ENCODE assay signal across 8 cellular contexts in the genomic region with DNA sequence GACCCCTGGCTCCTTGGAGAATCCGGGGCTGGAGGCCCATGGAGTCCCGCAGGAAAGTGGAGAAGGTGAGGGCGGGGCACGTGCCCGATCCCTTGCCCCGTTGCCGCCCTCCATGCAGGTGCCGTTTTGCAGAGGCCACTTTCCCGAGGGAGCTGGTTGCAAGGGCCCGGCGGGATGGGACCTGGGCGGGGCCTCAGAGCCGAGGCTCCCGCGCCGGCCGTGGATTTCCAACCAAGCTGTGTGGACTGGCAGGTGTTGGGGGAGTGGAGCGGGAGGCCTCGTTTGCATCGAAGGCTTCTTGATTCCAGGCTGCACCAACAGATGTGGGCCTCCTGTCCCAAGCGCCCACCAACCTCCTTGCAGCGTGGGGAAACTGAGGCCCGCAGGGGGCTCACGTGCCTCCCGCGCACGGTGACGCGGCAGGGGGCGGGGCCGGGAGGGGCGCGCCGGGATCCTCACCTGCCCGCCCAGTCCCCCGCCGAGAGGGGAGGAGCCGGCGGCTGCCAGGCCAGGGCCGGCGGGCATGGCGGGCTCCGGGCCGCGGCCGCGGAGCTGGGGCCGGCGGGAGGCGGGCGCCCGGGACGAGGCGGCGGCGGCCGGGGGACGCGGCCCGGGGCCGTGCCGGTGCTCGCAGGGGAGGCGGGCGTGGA. TPM values are rescaled to one million over a fixed set of nuclear protein-coding genes. Genes with fewer than 3 reads are reported as not detected.
DNase-seq lines count a peak whose midpoint lies in the region; ATAC-seq and TF ChIP-seq lines count a peak whose summit lies in the region.

No MANE protein-coding gene starts in this region.

- H3K9me3 ChIP-seq in MG63: no peaks in the 10 kb centered on the region
- H3K9me3 ChIP-seq in suprapubic skin: no peaks in the 10 kb centered on the region

- H3K27ac ChIP-seq in brain microvascular endothelial cell: no peak overlapping the region
- H3K27ac ChIP-seq in suprapubic skin: no peak overlapping the region

- DNase-seq in GM06990 (ENCODE audit: extremely low read depth, insufficient read length) (no peak), MG63 (peak; percentile 34), brain microvascular endothelial cell (no peak), kidney epithelial cell (ENCODE audit: low read depth) (no peak), suprapubic skin (ENCODE audit: low spot score in 2 of 2) (no peak), cerebellar nuclear complex (lab: John Stamatoyannopoulos, UW) (no peak)

- no peak for ATAC-seq in GM21367 (IDR thresholded peaks at IDR 0.05; ENCODE audit: unreplicated experiment)
- no peak for ATAC-seq in GM18519 (IDR thresholded peaks at IDR 0.05; ENCODE audit: low FRiP score, unreplicated experiment)

- WGBS in suprapubic skin: 28% methylated on average over 14 of the region's 65 CpGs

- H3K36me3 ChIP-seq in GM06990 (ENCODE audit: control insufficient read depth, insufficient read depth, low read length) (peaks cover 18% of the 10 kb centered on the region), MG63 (peaks cover 5% of the 10 kb centered on the region; the same call in 1 of the 2 replicates), brain microvascular endothelial cell (replicated peaks) (peaks cover 12% of the 10 kb centered on the region), kidney epithelial cell (ENCODE audit: control insufficient read depth, insufficient read depth, low read length) (no peaks in the 10 kb centered on the region), suprapubic skin (peaks cover 34% of the 10 kb centered on the region)

- no peak for TF ChIP-seq POLR2A in suprapubic skin (IDR thresholded peaks at IDR 0.05)

- TF ChIP-seq CTCF in GM06990 (IDR thresholded peaks at IDR 0.05; ENCODE audit: insufficient read depth, low read length, poor library complexity, severe bottlenecking) (no peak), brain microvascular endothelial cell (IDR thresholded peaks at IDR 0.05; ENCODE audit: low read depth, low read length, missing control alignments) (no peak), kidney epithelial cell (IDR thresholded peaks at IDR 0.05; ENCODE audit: insufficient read depth, low read length, poor library complexity, severe bottlenecking) (no peak), suprapubic skin (IDR thresholded peaks at IDR 0.05) (no peak)

- peaks cover 48% of the 10 kb centered on the region for H3K4me1 ChIP-seq in suprapubic skin

- peak overlapping the region; percentile 52 for H3K4me3 ChIP-seq in GM06990 (replicated peaks; ENCODE audit: low read depth, low read length)
- H3K4me3 ChIP-seq in MG63: peak overlapping the region; percentile 15; the same call in 1 of the 2 replicates
- peak overlapping the region; percentile 64 for H3K4me3 ChIP-seq in brain microvascular endothelial cell (ENCODE audit: low read depth, low read length)
- H3K4me3 ChIP-seq in kidney epithelial cell (ENCODE audit: low read depth, low read length): peak overlapping the region; percentile 76
- H3K4me3 ChIP-seq in suprapubic skin: peak overlapping the region; percentile 69

- no peak for TF ChIP-seq EP300 in suprapubic skin (IDR thresholded peaks at IDR 0.05)

- in situ Hi-C loops in brain microvascular endothelial cell (cut with HindIII; ENCODE audit: low pct_ligation_motif_present, low sequenced_read_pairs): no loop called here

- H3K27me3 ChIP-seq in GM06990 (replicated peaks; ENCODE audit: control insufficient read depth, insufficient read depth, low read length): no peaks in the 10 kb centered on the region
- no peaks in the 10 kb centered on the region for H3K27me3 ChIP-seq in MG63
- H3K27me3 ChIP-seq in brain microvascular endothelial cell (replicated peaks): no peaks in the 10 kb centered on the region
- no peaks in the 10 kb centered on the region for H3K27me3 ChIP-seq in kidney epithelial cell (ENCODE audit: control insufficient read depth, insufficient read depth, low read length)
- no peaks in the 10 kb centered on the region for H3K27me3 ChIP-seq in suprapubic skin

RNA-seq across cellular contexts. Expression of a gene that starts 24.9 kb away (rescaled TPM):
- 9.0 and 9.6 TPM in 2 replicates for total RNA-seq in MG63 (2014; rRNA removed; shearing (Covaris generic); ENCODE audit: low replicate concordance)
- total RNA-seq in kidney epithelial cell: 56.1 and 62.7 TPM in 2 replicates
- total RNA-seq in suprapubic skin: 100 to 1,000 TPM; 116 to 709 (median 162) TPM

RNA-seq across cellular contexts. Expression of a gene that starts 25.8 kb away (rescaled TPM):
- total RNA-seq in MG63 (2014; rRNA removed; shearing (Covaris generic); ENCODE audit: low replicate concordance): 62.5 and 77.3 TPM in 2 replicates
- total RNA-seq in kidney epithelial cell (132 and 142 TPM in 2 replicates), suprapubic skin (100 to 1,000 TPM; 122 to 299 (median 196) TPM)

Comparison
In these comparisons a context has a peak if more than half of its experiments do, and no peak if none do; other contexts are left out.
1. H3K4me3 ChIP-seq: peak in every context shown above with its lines; median percentile 76 in kidney epithelial cell; 69 in suprapubic skin; 64 in brain microvascular endothelial cell; 52 in GM06990; 15 in MG63.